Comparison of ENCODE assay signal across 8 cellular contexts in genomic region chr4:184267673-184268573, GRCh38. TPM values are rescaled to one million over a fixed set of nuclear protein-coding genes. Genes with fewer than 3 reads are reported as not detected.
DNase-seq lines count a peak whose midpoint lies in the region; ATAC-seq, FAIRE-seq and TF ChIP-seq lines count a peak whose summit lies in the region.

No MANE protein-coding gene starts in this region.

- H3K4me3 ChIP-seq in Jurkat, Clone E6-1 (ENCODE audit: low read length): peak overlapping the region; percentile 61
- H3K4me3 ChIP-seq in K562 (peak overlapping the region; percentile 53), HepG2 (replicated peaks in 1 of 3; ENCODE audit: insufficient read depth in 1 of 3, low read depth in 2 of 3, low read length in 3 of 3) (peak overlapping the region; percentile 60 to 78 (median 75))

- H3K36me3 ChIP-seq in K562 (ENCODE audit: control insufficient read depth, insufficient read depth, low read length): no peaks in the 10 kb centered on the region
- H3K36me3 ChIP-seq in HepG2 (replicated peaks in 1 of 2; ENCODE audit: control insufficient read depth in 1 of 2, insufficient read depth in 2 of 2, low read length in 2 of 2): no peaks in the 10 kb centered on the region

- in situ Hi-C loops in K562 (cut with MboI) (loop anchor here (5.0 kb wide), 1 partner anchor 269 kb away; no protein-coding TSS in a partner anchor), HepG2 (cut with HindIII; ENCODE audit: extremely low pct_ligation_motif_present, low pct_unique_long_range_greater_than_20kb) (loop anchor here (5.0 kb wide), 1 partner anchor 269 kb away; no protein-coding TSS in a partner anchor)

- peak overlapping the region; percentile 87 to 88; a peak in 3 of 4 replicates for H3K9ac ChIP-seq in K562 (ENCODE audit: insufficient read depth in 1 of 2, low read depth in 2 of 2, low read length in 2 of 2)
- peak overlapping the region; percentile 48 for H3K9ac ChIP-seq in HepG2 (ENCODE audit: insufficient read depth, low read depth, low read length)

- no peaks in the 10 kb centered on the region for H3K27me3 Mint-ChIP-seq in T-helper 2 cell treated with Interferon-gamma antibody and Interleukin-4, amounts not matched to agents 5 μg/mL and 100 μg/mL, for 36 hours (ENCODE audit: low read depth)

- H2AFZ ChIP-seq in K562 (ENCODE audit: low read depth, low read length) (peak overlapping the region; percentile 100), HepG2 (ENCODE audit: low read length) (peak overlapping the region; percentile 87)

- peaks cover 65% of the 10 kb centered on the region for H3K4me1 Mint-ChIP-seq in T-helper 2 cell treated with Interferon-gamma antibody and Interleukin-4, amounts not matched to agents 5 μg/mL and 100 μg/mL, for 36 hours (ENCODE audit: low read depth)

- peak overlapping the region; percentile 77 for H3K4me3 Mint-ChIP-seq in T-helper 2 cell treated with Interferon-gamma antibody and Interleukin-4, amounts not matched to agents 5 μg/mL and 100 μg/mL, for 36 hours

- peak overlapping the region; percentile 95 for H3K27ac Mint-ChIP-seq in T-helper 2 cell treated with Interferon-gamma antibody and Interleukin-4, amounts not matched to agents 5 μg/mL and 100 μg/mL, for 36 hours

- no peaks in the 10 kb centered on the region for H3K9me3 Mint-ChIP-seq in T-helper 2 cell treated with Interferon-gamma antibody and Interleukin-4, amounts not matched to agents 5 μg/mL and 100 μg/mL, for 36 hours

- H3K9me3 ChIP-seq in K562 (replicated peaks; ENCODE audit: control insufficient read depth, insufficient read depth, low read depth, low read length) (no peaks in the 10 kb centered on the region), HepG2 (ENCODE audit: low read length) (no peaks in the 10 kb centered on the region)

- intact Hi-C loops in K562 (cut with micrococcal nuclease) (loop anchor here (1.0 to 10.0 kb wide), 3 partner anchors 79 to 467 kb away; partner anchors contain the start of gene CENPU), HepG2 (cut with micrococcal nuclease; ENCODE audit: unreplicated experiment) (loop anchor here (1.0 to 10.0 kb wide), 4 partner anchors 79 to 467 kb away; partner anchors contain the start of genes CASP3, CENPU and PRIMPOL)

- POLR2A ChIA-PET in K562 (lab: Yijun Ruan, JAX) (interaction anchor here (0.6 to 1.5 kb wide), 6 partner anchors 16 to 268 kb away, joined by 3 to 6 read pairs (median 3); partner anchors contain the start of gene IRF2), HepG2 (lab: Yijun Ruan, JAX) (interaction anchor here (1.7 kb wide), 1 partner anchor 29 kb away, joined by 3 read pairs; no protein-coding TSS in a partner anchor)

- DNase-seq in DMS153 (lab: John Stamatoyannopoulos, UW) (peak; percentile 48), K562 (ENCODE audit: extremely low read depth in 1 of 4, low spot score in 3 of 4) (peak; percentile 45 to 69 (median 60)), HepG2 (ENCODE audit: low spot score) (peak; percentile 43), mesenteric fat pad (ENCODE audit: low spot score) (no peak)
- peak; percentile 73 for DNase-seq in Jurkat, Clone E6-1 (ENCODE audit: low read depth, low spot score)
- DNase-seq in T-helper 2 cell treated with Interferon-gamma antibody and Interleukin-4, amounts not matched to agents 5 μg/mL and 100 μg/mL, for 36 hours (ENCODE audit: low spot score): peak; percentile 85
- peak; percentile 17 to 27 for DNase-seq in stimulated activated CD8-positive, alpha-beta memory T cell treated with anti-CD3 and anti-CD28 coated beads, Interleukin-2, amount 100 ng/mL, for 1 hour (ENCODE audit: low read depth in 2 of 2)

- H3K27me3 ChIP-seq in K562 (ENCODE audit: control insufficient read depth in 2 of 2, insufficient read depth in 2 of 2, low read length in 2 of 2) (no peaks in the 10 kb centered on the region), HepG2 (ENCODE audit: control insufficient read depth in 1 of 2, insufficient read depth in 2 of 2, low read length in 2 of 2) (peaks cover 0 to 5% of the 10 kb centered on the region in 2 experiments; a peak in 1 of 5 replicates)

- ATAC-seq in GM21528 (IDR thresholded peaks at IDR 0.05; ENCODE audit: low FRiP score, unreplicated experiment) (peak; percentile 78), K562 (peak; percentile 70), HepG2 (peak; percentile 74)

- BruUV-seq in K562 (replicated peaks; lab: Mats Ljungman, UMichigan): TSS peak; percentile 27
- no TSS peak for BruUV-seq in HepG2 (replicated peaks; lab: Mats Ljungman, UMichigan)

- no peaks in the 10 kb centered on the region for H3K36me3 Mint-ChIP-seq in T-helper 2 cell treated with Interferon-gamma antibody and Interleukin-4, amounts not matched to agents 5 μg/mL and 100 μg/mL, for 36 hours (ENCODE audit: low read depth)

- TF ChIP-seq EP300 in K562 (IDR thresholded peaks at IDR 0.05; ENCODE audit: low read length) (peak; percentile 55; the same call in 1 of the 2 replicates), HepG2 (IDR thresholded peaks at IDR 0.05; ENCODE audit: low read depth in 2 of 2, low read length in 2 of 2) (no peak), HepG2 (CRISPR knock-in tag; IDR thresholded peaks at IDR 0.05; ENCODE audit: borderline replicate concordance) (no peak)

- peaks cover 0 to 31% of the 10 kb centered on the region in 2 experiments; a peak in 3 of 5 replicates for H3K4me1 ChIP-seq in K562 (replicated peaks in 1 of 2; ENCODE audit: control insufficient read depth in 2 of 2, insufficient read depth in 2 of 2, low read length in 2 of 2)
- H3K4me1 ChIP-seq in HepG2 (ENCODE audit: insufficient read depth, low read length): peaks cover 34% of the 10 kb centered on the region

- H3K4me2 ChIP-seq in K562 (ENCODE audit: insufficient read depth, low read length) (peak overlapping the region; percentile 98), HepG2 (ENCODE audit: low read depth, low read length) (peak overlapping the region; percentile 76)

- no peaks in the 10 kb centered on the region for H3K9me1 ChIP-seq in K562 (ENCODE audit: control insufficient read depth, insufficient read depth, low read length)

- peak overlapping the region; percentile 91 for H3K27ac ChIP-seq in K562 (ENCODE audit: extremely low read depth, low read depth, low read length)
- peak overlapping the region; percentile 51 for H3K27ac ChIP-seq in HepG2 (ENCODE audit: extremely low read length, insufficient read depth, low read length)

- peak; percentile 69 for TF ChIP-seq POLR2A in K562 (conservative IDR thresholded peaks at IDR 0.05)
- TF ChIP-seq POLR2A in HepG2 (IDR thresholded peaks at IDR 0.05; ENCODE audit: insufficient read depth in 1 of 2, low read depth in 2 of 2, low read length in 2 of 2): no peak

- H4K20me1 ChIP-seq in K562 (replicated peaks; ENCODE audit: control insufficient read depth, insufficient read depth, low read length): no peaks in the 10 kb centered on the region
- H4K20me1 ChIP-seq in HepG2 (ENCODE audit: insufficient read depth, low read length): no peaks in the 10 kb centered on the region

- 7% methylated on average over 21 of the region's 22 CpGs for WGBS in K562 (ENCODE audit: insufficient coverage, low coverage, missing lambda C conversion rate)
- whole genome bisulfite sequencing in HepG2 (ENCODE audit: low lambda C conversion rate): 22% methylated on average over 22 of the region's 22 CpGs

- TF ChIP-seq RAD21 in K562 (CRISPR knock-in tag; conservative IDR thresholded peaks at IDR 0.05 in 1 of 2, IDR thresholded peaks at IDR 0.05 in 1 of 2): no peak
- TF ChIP-seq RAD21 in HepG2 (CRISPR knock-in tag; IDR thresholded peaks at IDR 0.05): no peak

- CTCF ChIA-PET in K562 (lab: Yijun Ruan, JAX; ENCODE audit: low intra/inter-chr PET ratio) (interaction anchor here (0.6 kb wide), 1 partner anchor 108 kb away, joined by 3 read pairs; no protein-coding TSS in a partner anchor), HepG2 (lab: Yijun Ruan, JAX; ENCODE audit: low intra/inter-chr PET ratio, low total read pairs) (no interaction called here)

- TF ChIP-seq CTCF in K562 (IDR thresholded peaks at IDR 0.05 in 2 of 3, conservative IDR thresholded peaks at IDR 0.05 in 1 of 3; ENCODE audit: insufficient read depth in 2 of 3, low read depth in 1 of 3, low read length in 3 of 3): no peak
- TF ChIP-seq CTCF in HepG2 (CRISPR knock-in tag; IDR thresholded peaks at IDR 0.05): no peak

- H3K79me2 ChIP-seq in K562 (ENCODE audit: control insufficient read depth, insufficient read depth, low read length) (no peaks in the 10 kb centered on the region), HepG2 (ENCODE audit: insufficient read depth, low read length) (no peaks in the 10 kb centered on the region)

- FAIRE-seq in K562 (lab: Jason Lieb, UNC): peak; percentile 95
- FAIRE-seq in HepG2 (lab: Jason Lieb, UNC): peak; percentile 26

RNA-seq across cellular contexts. Expression of gene ENPP6, which starts 50.2 kb away (rescaled TPM):
- not detected for polyA plus RNA-seq in Jurkat, Clone E6-1 (2012; ENCODE audit: insufficient read depth, insufficient read length)
- total RNA-seq in K562 (2011; cell fraction: chromatin; rRNA removed; ENCODE audit: low replicate concordance): not detected in 2 replicates
- total RNA-seq in K562 (2011; cell fraction: nucleolus; rRNA removed): not detected in 2 replicates
- total RNA-seq in K562 (2011; cell fraction: nucleoplasm; rRNA removed): not detected in 2 replicates
- total RNA-seq in K562 (2014; rRNA removed): not detected in 2 replicates
- not detected in 2 replicates for total RNA-seq in K562 (2014; rRNA removed; fragmentation: Illumina TruSeq; extraction: Trizol)
- total RNA-seq in K562 (2015; rRNA removed; fragmentation: Illumina TruSeq; extraction: Trizol): 0.29 TPM in 1 of 2 replicates, not detected in the other
- not detected in 2 replicates for total RNA-seq in K562 (2021)
- not detected in 2 replicates for polyA plus RNA-seq in K562 (2011; rRNA removed)
- polyA plus RNA-seq in K562 (2011; cell fraction: cytosol; rRNA removed): not detected in 2 replicates
- polyA plus RNA-seq in K562 (2011; cell fraction: nucleus; rRNA removed): not detected in 2 replicates
- 0.36 TPM in 1 of 2 replicates, not detected in the other for polyA plus RNA-seq in K562 (2012)
- polyA plus RNA-seq in K562 (2014; fragmentation: Illumina TruSeq; extraction: Trizol): not detected in 2 replicates
- polyA plus RNA-seq in K562 (2014; fragmentation: Nextera tagmentation; extraction: Ambion mirVana): not detected
- polyA plus RNA-seq in K562 (2014; rRNA removed): not detected in 2 replicates
- not detected in 2 replicates for polyA minus RNA-seq in K562 (2011; rRNA and poly(A)+ RNA removed)
- polyA minus RNA-seq in K562 (2011; cell fraction: cytosol; rRNA and poly(A)+ RNA removed): not detected in 2 replicates
- not detected in 2 replicates for polyA minus RNA-seq in K562 (2011; cell fraction: nucleus; rRNA and poly(A)+ RNA removed)
- total RNA-seq in HepG2 (2016; rRNA removed; fragmentation: Illumina TruSeq; extraction: Trizol): not detected in 2 replicates
- not detected in 2 replicates for total RNA-seq in HepG2 (2016; cell fraction: cytosol; rRNA removed; fragmentation: Illumina TruSeq; extraction: Trizol; ENCODE audit: low read depth)
- total RNA-seq in HepG2 (2016; cell fraction: insoluble cytoplasmic fraction; rRNA removed; fragmentation: Illumina TruSeq; extraction: Trizol): not detected in 2 replicates
- not detected in 2 replicates for total RNA-seq in HepG2 (2016; cell fraction: membrane; rRNA removed; fragmentation: Illumina TruSeq; extraction: Trizol)
- total RNA-seq in HepG2 (2016; cell fraction: nucleus; rRNA removed; fragmentation: Illumina TruSeq; extraction: Trizol): not detected in 2 replicates
- polyA plus RNA-seq in HepG2 (2011; rRNA removed): not detected in 2 replicates
- polyA plus RNA-seq in HepG2 (2011; cell fraction: cytosol; rRNA removed): 0.03 TPM in 1 of 2 replicates, not detected in the other
- polyA plus RNA-seq in HepG2 (2011; cell fraction: nucleus; rRNA removed): not detected in 2 replicates
- not detected in 2 replicates for polyA plus RNA-seq in HepG2 (2012)
- polyA plus RNA-seq in HepG2 (2016; cell fraction: cytosol; fragmentation: Illumina TruSeq; extraction: Trizol; ENCODE audit: low read depth): not detected in 2 replicates
- polyA plus RNA-seq in HepG2 (2016; cell fraction: insoluble cytoplasmic fraction; fragmentation: Illumina TruSeq; extraction: Trizol; ENCODE audit: low read depth): not detected in 2 replicates
- polyA plus RNA-seq in HepG2 (2016; cell fraction: membrane; fragmentation: Illumina TruSeq; extraction: Trizol; ENCODE audit: low read depth): not detected in 2 replicates
- polyA plus RNA-seq in HepG2 (2016; cell fraction: nucleus; fragmentation: Illumina TruSeq; extraction: Trizol; ENCODE audit: insufficient read depth, low read depth): not detected in 2 replicates
- polyA minus RNA-seq in HepG2 (2011; rRNA and poly(A)+ RNA removed; ENCODE audit: low replicate concordance): not detected in 2 replicates
- not detected in 2 replicates for polyA minus RNA-seq in HepG2 (2011; cell fraction: cytosol; rRNA and poly(A)+ RNA removed)
- polyA minus RNA-seq in HepG2 (2011; cell fraction: nucleus; rRNA and poly(A)+ RNA removed): not detected in 2 replicates
- total RNA-seq in mesenteric fat pad: not detected
